Comparison of ENCODE assay signal across 29 cellular contexts in the genomic region with DNA sequence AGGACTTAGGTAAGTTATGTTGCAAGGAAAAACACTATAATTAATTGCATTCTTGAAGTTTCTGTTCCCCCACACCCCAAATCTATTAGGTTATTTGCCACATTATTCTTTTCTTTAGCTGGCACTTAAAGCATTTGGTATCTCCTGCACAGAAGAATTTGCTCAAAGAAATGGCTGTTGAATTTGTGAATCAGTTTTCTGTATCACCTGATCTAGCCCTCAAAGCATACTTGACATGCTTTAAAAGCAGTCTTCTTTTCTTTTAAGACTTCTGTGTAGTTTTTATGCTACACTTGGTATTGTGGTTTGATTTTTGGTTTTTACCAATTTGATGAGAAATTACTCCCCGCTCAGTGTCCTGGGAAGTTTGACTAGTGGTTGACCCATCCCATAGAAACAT.
"Had no signal": no experiment of that assay in that cellular context is flagged by ENCODE, and none has a peak within 500 bp of the region (broad histone marks: within the 10 kb centered on the region; RNA-seq: fewer than 3 reads in every experiment).

No MANE protein-coding gene starts in this region.

- H3K27me3 ChIP-seq: adrenal gland, brain microvascular endothelial cell, esophagus muscularis mucosa, foreskin keratinocyte, gastrocnemius medialis had no signal

- H3K4me1 Mint-ChIP-seq: activated naive CD4-positive, alpha-beta T cell treated with anti-CD3 and anti-CD28 coated beads, Interleukin-2, amount 10 ng/mL, durations not matched to agents 7 days and 5 days had no signal

- H3K9me3 Mint-ChIP-seq: activated CD4-positive, alpha-beta memory T cell treated with anti-CD3 and anti-CD28 coated beads for 36 hours; activated CD4-positive, alpha-beta T cell treated with anti-CD3 and anti-CD28 coated beads, Interleukin-2, amount 10 ng/mL, durations not matched to agents 24 days and 14 days; central memory CD8-positive, alpha-beta T cell; effector memory CD8-positive, alpha-beta T cell had no signal

- DNase-seq: activated CD4-positive, alpha-beta memory T cell treated with anti-CD3 and anti-CD28 coated beads for 36 hours; activated CD4-positive, alpha-beta T cell treated with anti-CD3 and anti-CD28 coated beads for 36 hours; activated CD4-positive, alpha-beta T cell treated with anti-CD3 and anti-CD28 coated beads, Interleukin-2, amount 10 ng/mL, durations not matched to agents 24 days and 14 days; activated CD4-positive, CD25-positive, alpha-beta regulatory T cell; activated CD4-positive, CD25-positive, alpha-beta regulatory T cell treated with anti-CD3 and anti-CD28 coated beads, Interleukin-2, amount 50 U/mL, for 72 hours; activated CD8-positive, alpha-beta memory T cell treated with anti-CD3 and anti-CD28 coated beads, Interleukin-2, amount 50 U/mL, for 48 hours; activated CD8-positive, alpha-beta T cell treated with anti-CD3 and anti-CD28 coated beads, Interleukin-2, amount 10 ng/mL, durations not matched to agents 7 days and 5 days; activated gamma-delta T cell; activated naive CD4-positive, alpha-beta T cell; activated naive CD4-positive, alpha-beta T cell treated with anti-CD3 and anti-CD28 coated beads, Interleukin-2, amount 10 ng/mL, durations not matched to agents 7 days and 5 days; activated naive CD8-positive, alpha-beta T cell treated with anti-CD3 and anti-CD28 coated beads, Interleukin-2, amount 50 U/mL, for 24 hours; activated T-cell treated with anti-CD3 and anti-CD28 coated beads for 4 hours; activated T-cell treated with anti-CD3 and anti-CD28 coated beads, Interleukin-2, amount 50 U/mL, for 24 hours; activated T-cell treated with anti-CD3 and anti-CD28 coated beads, Interleukin-2, amount 50 U/mL, for 72 hours; adrenal gland; amygdala; aorta; brain microvascular endothelial cell; cortex of kidney; dermis blood vessel endothelial cell; effector CD4-positive, alpha-beta T cell; effector memory CD8-positive, alpha-beta T cell; erythroblast; gastrocnemius medialis; T-helper 2 cell had no signal

- H3K27ac ChIP-seq: adrenal gland, brain microvascular endothelial cell, foreskin keratinocyte, gastrocnemius medialis had no signal

- H3K27ac Mint-ChIP-seq: activated CD4-positive, alpha-beta memory T cell treated with anti-CD3 and anti-CD28 coated beads for 36 hours; activated CD4-positive, alpha-beta T cell treated with anti-CD3 and anti-CD28 coated beads for 36 hours; activated CD8-positive, alpha-beta T cell treated with anti-CD3 and anti-CD28 coated beads, Interleukin-2, amount 10 ng/mL, durations not matched to agents 7 days and 5 days; activated naive CD4-positive, alpha-beta T cell treated with anti-CD3 and anti-CD28 coated beads, Interleukin-2, amount 10 ng/mL, durations not matched to agents 7 days and 5 days; activated naive CD4-positive, alpha-beta T cell treated with anti-CD3 and anti-CD28 coated beads, Interleukin-2, amount 50 U/mL, for 72 hours; activated naive CD8-positive, alpha-beta T cell treated with anti-CD3 and anti-CD28 coated beads, Interleukin-2, amount 50 U/mL, for 24 hours; activated T-cell treated with anti-CD3 and anti-CD28 coated beads, Interleukin-2, amount 50 U/mL, for 24 hours; activated T-cell treated with anti-CD3 and anti-CD28 coated beads, Interleukin-2, amount 50 U/mL, for 72 hours; effector memory CD8-positive, alpha-beta T cell had no signal

- H3K4me3 Mint-ChIP-seq: activated CD4-positive, alpha-beta memory T cell treated with anti-CD3 and anti-CD28 coated beads for 36 hours; activated CD4-positive, alpha-beta T cell treated with anti-CD3 and anti-CD28 coated beads for 36 hours; activated CD4-positive, alpha-beta T cell treated with anti-CD3 and anti-CD28 coated beads, Interleukin-2, amount 10 ng/mL, durations not matched to agents 24 days and 14 days; activated CD8-positive, alpha-beta T cell treated with anti-CD3 and anti-CD28 coated beads, Interleukin-2, amount 10 ng/mL, durations not matched to agents 7 days and 5 days; activated naive CD4-positive, alpha-beta T cell treated with anti-CD3 and anti-CD28 coated beads, Interleukin-2, amount 10 ng/mL, durations not matched to agents 7 days and 5 days; activated naive CD8-positive, alpha-beta T cell treated with anti-CD3 and anti-CD28 coated beads, Interleukin-2, amount 50 U/mL, for 24 hours; activated T-cell treated with anti-CD3 and anti-CD28 coated beads, Interleukin-2, amount 50 U/mL, for 24 hours; activated T-cell treated with anti-CD3 and anti-CD28 coated beads, Interleukin-2, amount 50 U/mL, for 72 hours; central memory CD8-positive, alpha-beta T cell; effector memory CD8-positive, alpha-beta T cell had no signal

- H3K4me3 ChIP-seq: adrenal gland, esophagus muscularis mucosa, gastrocnemius medialis had no signal

- H3K9me3 ChIP-seq: adrenal gland, esophagus muscularis mucosa, gastrocnemius medialis had no signal

- H3K36me3 ChIP-seq: adrenal gland, brain microvascular endothelial cell, esophagus muscularis mucosa, gastrocnemius medialis had no signal

- H3K27me3 Mint-ChIP-seq: activated CD4-positive, alpha-beta memory T cell treated with anti-CD3 and anti-CD28 coated beads for 36 hours; activated CD4-positive, alpha-beta T cell treated with anti-CD3 and anti-CD28 coated beads for 36 hours; activated CD4-positive, alpha-beta T cell treated with anti-CD3 and anti-CD28 coated beads, Interleukin-2, amount 10 ng/mL, durations not matched to agents 24 days and 14 days; activated naive CD4-positive, alpha-beta T cell treated with anti-CD3 and anti-CD28 coated beads, Interleukin-2, amount 10 ng/mL, durations not matched to agents 7 days and 5 days; activated naive CD8-positive, alpha-beta T cell treated with anti-CD3 and anti-CD28 coated beads, Interleukin-2, amount 50 U/mL, for 24 hours; activated T-cell treated with anti-CD3 and anti-CD28 coated beads, Interleukin-2, amount 50 U/mL, for 24 hours; central memory CD8-positive, alpha-beta T cell; effector memory CD8-positive, alpha-beta T cell had no signal

- H3K4me1 ChIP-seq: adrenal gland, foreskin keratinocyte had no signal

- ATAC-seq: activated CD4-positive, alpha-beta T cell treated with anti-CD3 and anti-CD28 coated beads for 36 hours; activated CD8-positive, alpha-beta T cell treated with anti-CD3 and anti-CD28 coated beads, Interleukin-2, amount 10 ng/mL, durations not matched to agents 7 days and 5 days; activated naive CD4-positive, alpha-beta T cell treated with anti-CD3 and anti-CD28 coated beads, Interleukin-2, amount 50 U/mL, for 72 hours; activated naive CD8-positive, alpha-beta T cell treated with anti-CD3 and anti-CD28 coated beads, Interleukin-2, amount 50 U/mL, for 24 hours; activated T-cell treated with anti-CD3 and anti-CD28 coated beads, Interleukin-2, amount 50 U/mL, for 72 hours; effector memory CD8-positive, alpha-beta T cell; foreskin keratinocyte; gastrocnemius medialis had no signal
